ENCODE assay signal across 15 cellular contexts in the genomic region with DNA sequence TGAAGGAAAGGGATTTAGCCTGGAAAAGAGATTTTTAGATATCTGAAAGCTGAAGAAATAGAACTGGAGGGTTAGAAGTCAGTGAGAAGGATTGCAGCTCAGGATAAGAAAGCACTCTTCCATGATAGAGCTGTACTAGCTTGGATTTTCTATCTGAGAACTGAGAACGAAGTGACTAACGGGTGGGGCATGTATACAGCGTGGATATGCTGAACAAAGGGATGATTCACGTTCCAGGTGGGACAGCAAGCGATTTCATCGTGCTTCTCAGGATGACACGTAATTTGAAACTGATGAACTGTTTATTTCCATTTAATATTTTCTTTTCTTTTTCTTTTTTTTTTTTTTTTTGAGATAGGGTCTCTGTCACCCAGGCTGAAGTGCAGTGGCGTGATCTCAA. TPM values are rescaled to one million over a fixed set of nuclear protein-coding genes. Genes with fewer than 3 reads are reported as not detected.
DNase-seq lines count a peak whose midpoint lies in the region; ATAC-seq and TF ChIP-seq lines count a peak whose summit lies in the region.
"Had no signal": no experiment of that assay in that cellular context is flagged by ENCODE, and none has a peak within 500 bp of the region (broad histone marks: within the 10 kb centered on the region; RNA-seq: fewer than 3 reads in every experiment).

No MANE protein-coding gene starts in this region.

- no peak overlapping the region for H3K4me3 Mint-ChIP-seq in activated CD4-positive, alpha-beta T cell treated with anti-CD3 and anti-CD28 coated beads for 36 hours
- H3K4me3 Mint-ChIP-seq: natural killer cell treated with Interleukin-12 subunit alpha and Interleukin-12 subunit beta and Interleukin-15 and Interleukin-18, amount 100 ng/mL, for 72 hours had no signal

- no peak overlapping the region for H3K27ac Mint-ChIP-seq in activated CD4-positive, alpha-beta T cell treated with anti-CD3 and anti-CD28 coated beads for 36 hours
- H3K27ac Mint-ChIP-seq: natural killer cell treated with Interleukin-12 subunit alpha and Interleukin-12 subunit beta and Interleukin-15 and Interleukin-18, amount 100 ng/mL, for 72 hours had no signal

- POLR2A ChIA-PET in activated CD4-positive, alpha-beta T cell treated with anti-CD3 and anti-CD28 coated beads for 36 hours (lab: Charles Lee) = interaction anchor here (0.6 kb wide), 1 partner anchor 175 kb away, joined by 3 read pairs; no protein-coding TSS in a partner anchor

- CTCF ChIA-PET in activated CD4-positive, alpha-beta T cell treated with anti-CD3 and anti-CD28 coated beads for 36 hours (lab: Charles Lee) = interaction anchor here (0.6 to 1.5 kb wide), 4 partner anchors 59 to 179 kb away, joined by 4 to 7 read pairs (median 4); no protein-coding TSS in a partner anchor

- H3K4me1 ChIP-seq in RWPE2 (ENCODE audit: insufficient read depth, poor library complexity, severe bottlenecking) = peaks cover 10% of the 10 kb centered on the region
- H3K4me1 ChIP-seq: ascending aorta had no signal

- H3K4me1 Mint-ChIP-seq in activated CD4-positive, alpha-beta T cell treated with anti-CD3 and anti-CD28 coated beads for 36 hours = peaks cover 42% of the 10 kb centered on the region

- no peaks in the 10 kb centered on the region for H3K9me3 Mint-ChIP-seq in activated CD4-positive, alpha-beta T cell treated with anti-CD3 and anti-CD28 coated beads for 36 hours (ENCODE audit: low read depth)
- H3K9me3 Mint-ChIP-seq: natural killer cell treated with Interleukin-12 subunit alpha and Interleukin-12 subunit beta and Interleukin-15 and Interleukin-18, amount 100 ng/mL, for 72 hours had no signal

- H3K36me3 ChIP-seq in RWPE2 (ENCODE audit: low read depth) = no peaks in the 10 kb centered on the region
- H3K36me3 ChIP-seq: ascending aorta, WERI-Rb-1 had no signal

- TF ChIP-seq CTCF in RWPE2 (IDR thresholded peaks at IDR 0.05; ENCODE audit: poor library complexity, severe bottlenecking) = no peak

- ATAC-seq in activated CD4-positive, alpha-beta T cell treated with anti-CD3 and anti-CD28 coated beads for 36 hours = peak; percentile 79
- ATAC-seq in RWPE2 (ENCODE audit: low read depth) (peak; percentile 100), GM19328 (IDR thresholded peaks at IDR 0.05; ENCODE audit: unreplicated experiment) (no peak)
- ATAC-seq: natural killer cell treated with Interleukin-12 subunit alpha and Interleukin-12 subunit beta and Interleukin-15 and Interleukin-18, amount 100 ng/mL, for 72 hours had no signal

- peaks cover 24% of the 10 kb centered on the region for H3K36me3 Mint-ChIP-seq in activated CD4-positive, alpha-beta T cell treated with anti-CD3 and anti-CD28 coated beads for 36 hours (ENCODE audit: low read depth)
- H3K36me3 Mint-ChIP-seq: natural killer cell treated with Interleukin-12 subunit alpha and Interleukin-12 subunit beta and Interleukin-15 and Interleukin-18, amount 100 ng/mL, for 72 hours had no signal

- H3K4me3 ChIP-seq in RWPE2 (ENCODE audit: severe bottlenecking) = no peak overlapping the region
- H3K4me3 ChIP-seq: ascending aorta, lung, SK-N-MC had no signal

- DNase-seq in activated CD4-positive, alpha-beta T cell treated with anti-CD3 and anti-CD28 coated beads for 36 hours = peak; percentile 44
- no peak for DNase-seq in activated CD4-positive, alpha-beta T cell treated with anti-CD3 and anti-CD28 coated beads for 1 hour
- DNase-seq in EL (peak; percentile 17), RWPE2 (ENCODE audit: low spot score) (peak; percentile 71), iris pigment epithelial cell (ENCODE audit: low read depth) (peak; percentile 86), NCI-H510A treated with DMSO at 0.1 percent for 48 hours (lab: John Stamatoyannopoulos, UW) (no peak), AG08396 (ENCODE audit: low spot score) (no peak)
- DNase-seq: DMS153; NK-92 treated with Interleukin-12 subunit alpha and Interleukin-12 subunit beta, amount 100 ng/mL, for 24 hours; WERI-Rb-1 had no signal

- no peaks in the 10 kb centered on the region for H3K27me3 ChIP-seq in RWPE2 (ENCODE audit: insufficient read depth, poor library complexity, severe bottlenecking)
- H3K27me3 ChIP-seq: ascending aorta had no signal

- no peaks in the 10 kb centered on the region for H3K9me3 ChIP-seq in RWPE2 (ENCODE audit: severe bottlenecking)
- H3K9me3 ChIP-seq: ascending aorta had no signal

- H3K27ac ChIP-seq in RWPE2 (ENCODE audit: poor library complexity, severe bottlenecking) = peak overlapping the region; percentile 64
- H3K27ac ChIP-seq: ascending aorta, SK-N-MC, WERI-Rb-1 had no signal

- H3K27me3 Mint-ChIP-seq in activated CD4-positive, alpha-beta T cell treated with anti-CD3 and anti-CD28 coated beads for 36 hours = no peaks in the 10 kb centered on the region

- intact Hi-C loops in activated CD4-positive, alpha-beta T cell treated with anti-CD3 and anti-CD28 coated beads for 36 hours (cut with DNase I, micrococcal nuclease) = no loop called here

RNA-seq across cellular contexts. Expression of gene GRAMD1B, which starts 53.0 kb away (rescaled TPM):
- total RNA-seq in activated CD4-positive, alpha-beta T cell treated with anti-CD3 and anti-CD28 coated beads for 36 hours = 10 to 100 TPM; 38.6 to 45.7 TPM

Comparison
In these comparisons a context has a peak if more than half of its experiments do, and no peak if none do; other contexts are left out.
1. DNase-seq: peak in activated CD4-positive, alpha-beta T cell treated with anti-CD3 and anti-CD28 coated beads for 36 hours (single experiment), EL (single experiment), RWPE2 (single experiment) and iris pigment epithelial cell (single experiment); none in activated CD4-positive, alpha-beta T cell treated with anti-CD3 and anti-CD28 coated beads for 1 hour (single experiment), NCI-H510A treated with DMSO at 0.1 percent for 48 hours (single experiment) and AG08396 (single experiment).